8 cellular contexts compared by ENCODE assay signal in genomic region chr19:38729653-38730469, GRCh38. TPM values are rescaled to one million over a fixed set of nuclear protein-coding genes. Genes with fewer than 3 reads are reported as not detected.
DNase-seq lines count a peak whose midpoint lies in the region; ATAC-seq lines count a peak whose summit lies in the region.

No MANE protein-coding gene starts in this region.

- peak; percentile 55 to 71 for DNase-seq in SHP77 (lab: John Stamatoyannopoulos, UW)
- no peak for DNase-seq in SHP77 treated with DMSO at 0.1 percent for 48 hours (lab: John Stamatoyannopoulos, UW)
- DNase-seq in NCI-H2227 (lab: John Stamatoyannopoulos, UW; ENCODE audit: unreplicated experiment) = peak; percentile 94
- peak; percentile 75 to 76 for DNase-seq in activated CD4-positive, alpha-beta T cell treated with anti-CD3 and anti-CD28 coated beads, Interleukin-2, amount 50 U/mL, for 4 hours
- DNase-seq in effector CD4-positive, alpha-beta T cell = peak; percentile 70
- DNase-seq in naive B cell = peak; percentile 79
- DNase-seq in stimulated activated naive CD4-positive, alpha-beta T cell treated with Interleukin-2 at 50 U/mL for 16 hours (lab: John Stamatoyannopoulos, UW) = peak; percentile 69
- DNase-seq in pons (ENCODE audit: low spot score) = no peak

- H3K27ac Mint-ChIP-seq in naive B cell = peak overlapping the region in 5 of 6 donors; percentile 72 to 90 (median 86)

- peaks cover 20 to 49% (median 36%) of the 10 kb centered on the region in 3 donors for H3K4me1 Mint-ChIP-seq in naive B cell

- no peaks in the 10 kb centered on the region for H3K9me3 Mint-ChIP-seq in naive B cell

- ATAC-seq in naive B cell (ENCODE audit: low read depth in 2 of 2) = peak; percentile 89 to 90

- H3K27me3 Mint-ChIP-seq in naive B cell = no peaks in the 10 kb centered on the region

- H3K4me3 Mint-ChIP-seq in naive B cell = peak overlapping the region in 1 of 8 donors; percentile 18

- H3K36me3 Mint-ChIP-seq in naive B cell = peaks cover 0 to 11% of the 10 kb centered on the region in 2 donors

RNA-seq across cellular contexts. Expression of gene CAPN12, which starts 14.4 kb away (rescaled TPM):
- polyA plus RNA-seq in naive B cell (ENCODE audit: low read depth in 6 of 6) = 10 to 100 TPM in 4 of 6 donors, 1 to 10 TPM in 2; 3.3 to 25.4 (median 14.0) TPM

RNA-seq across cellular contexts. Expression of gene LGALS7, which starts 43.5 kb away (rescaled TPM):
- polyA plus RNA-seq in naive B cell (ENCODE audit: low read depth in 6 of 6) = not detected

RNA-seq across cellular contexts. Expression of gene LGALS7B, which starts 59.1 kb away (rescaled TPM):
- 1 to 10 TPM in 1 of 6 donors, not detected in 5; 6.0 TPM for polyA plus RNA-seq in naive B cell (ENCODE audit: low read depth in 6 of 6)

Comparison
In these comparisons a context has a peak if more than half of its experiments do, and no peak if none do; other contexts are left out.
1. DNase-seq: peak in SHP77 (2 of 2), NCI-H2227 (single experiment), activated CD4-positive, alpha-beta T cell treated with anti-CD3 and anti-CD28 coated beads, Interleukin-2, amount 50 U/mL, for 4 hours (2 of 2), effector CD4-positive, alpha-beta T cell (single experiment), naive B cell (single experiment) and stimulated activated naive CD4-positive, alpha-beta T cell treated with Interleukin-2 at 50 U/mL for 16 hours (single experiment); none in SHP77 treated with DMSO at 0.1 percent for 48 hours (single experiment) and pons (single experiment).